In genomic region chr17:55320594-55321506, GRCh38 we compare ENCODE assay signal across 1 cellular context.
TF ChIP-seq lines count a peak whose summit lies in the region.

No MANE protein-coding gene starts in this region.

TF ChIP-seq in IMR-90, 13 proteins besides CTCF, POLR2A, EP300 and RAD21:
- TF ChIP-seq FOS (IDR thresholded peaks at IDR 0.05; ENCODE audit: low read depth, low read length) = no peak
- no peak for TF ChIP-seq BHLHE40 (IDR thresholded peaks at IDR 0.05; ENCODE audit: low read depth, low read length)
- no peak for TF ChIP-seq USF2 (IDR thresholded peaks at IDR 0.05; ENCODE audit: low read depth, low read length)
- no peak for TF ChIP-seq RCOR1 (IDR thresholded peaks at IDR 0.05; ENCODE audit: insufficient replicate concordance, low read length)
- no peak for TF ChIP-seq CHD1 (IDR thresholded peaks at IDR 0.05; ENCODE audit: low read depth, low read length)
- TF ChIP-seq RFX5 (IDR thresholded peaks at IDR 0.05; ENCODE audit: low read depth, low read length) = no peak
